ENCODE assay signal across 27 cellular contexts in the genomic region with DNA sequence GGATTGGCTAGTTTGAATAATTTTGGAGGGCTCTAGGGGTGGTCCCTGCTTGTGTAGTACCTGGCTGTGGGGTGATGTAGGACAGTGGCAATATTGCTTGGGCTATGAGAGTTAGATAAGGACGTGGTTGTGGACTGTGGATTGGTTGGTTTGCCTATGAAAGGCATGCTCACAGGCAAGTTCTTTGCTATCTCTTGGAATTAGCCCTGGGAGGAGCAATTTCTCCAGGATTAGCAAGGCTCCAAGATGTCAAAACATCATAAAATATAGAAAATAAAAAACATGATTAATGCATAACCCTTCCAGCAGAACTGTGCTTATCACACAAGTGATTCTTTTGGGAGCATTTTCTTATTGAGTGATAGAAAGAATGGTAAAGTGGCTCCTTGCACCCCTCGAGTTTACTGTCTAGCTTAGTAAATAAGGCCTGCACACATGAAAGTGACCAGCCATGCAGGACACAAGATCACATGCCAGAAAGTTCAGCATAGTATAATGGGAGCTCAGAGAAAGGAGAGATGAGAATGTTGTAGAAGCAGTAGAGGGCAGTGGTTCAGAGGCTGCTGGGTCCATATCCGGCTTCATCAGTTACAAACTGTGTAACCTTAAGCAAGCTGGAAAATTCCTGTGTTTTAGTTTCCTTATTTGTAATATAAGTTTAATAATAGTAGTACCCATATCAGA. TPM values are rescaled to one million over a fixed set of nuclear protein-coding genes. Genes with fewer than 3 reads are reported as not detected.
DNase-seq lines count a peak whose midpoint lies in the region; ATAC-seq, FAIRE-seq and TF ChIP-seq lines count a peak whose summit lies in the region.
"Had no signal": no experiment of that assay in that cellular context is flagged by ENCODE, and none has a peak within 500 bp of the region (broad histone marks: within the 10 kb centered on the region; RNA-seq: fewer than 3 reads in every experiment).

No MANE protein-coding gene starts in this region.

- no peak overlapping the region for H3K27ac ChIP-seq in SK-N-SH (ENCODE audit: low read depth in 2 of 2, low read length in 1 of 2)
- H3K27ac ChIP-seq: body of pancreas, esophagus squamous epithelium, pancreas, SJCRH30, suprapubic skin, vagina had no signal

- TF ChIP-seq EP300 in SK-N-SH (IDR thresholded peaks at IDR 0.05; ENCODE audit: borderline replicate concordance in 1 of 2, low read depth in 1 of 2, low read length in 1 of 2) = no peak

- no peak overlapping the region for H3K9ac ChIP-seq in SK-N-SH

- no peak for TF ChIP-seq RAD21 in SK-N-SH (IDR thresholded peaks at IDR 0.05; ENCODE audit: low read length)

- H3F3A ChIP-seq in SK-N-SH (replicated peaks; ENCODE audit: insufficient read depth) = no peaks in the 10 kb centered on the region

- no peaks in the 10 kb centered on the region; a peak in 1 of 4 replicates for H3K4me1 ChIP-seq in SK-N-SH (ENCODE audit: control insufficient read depth in 1 of 2, insufficient read depth in 2 of 2, low read depth in 1 of 2, low read length in 1 of 2)
- H3K4me1 ChIP-seq: esophagus squamous epithelium, pancreas, suprapubic skin, vagina had no signal

- H3K27me3 ChIP-seq in SK-N-SH (ENCODE audit: insufficient read depth) = no peaks in the 10 kb centered on the region
- H3K27me3 ChIP-seq: body of pancreas, esophagus squamous epithelium, pancreas, Peyer's patch, SJCRH30, suprapubic skin, vagina had no signal

- WGBS in SK-N-SH (ENCODE audit: low lambda C conversion rate) = 95% methylated on average over 3 of the region's 3 CpGs

- no peaks in the 10 kb centered on the region for H3K9me3 ChIP-seq in SK-N-SH
- H3K9me3 ChIP-seq: body of pancreas, esophagus squamous epithelium, pancreas, Peyer's patch, SJCRH30, suprapubic skin, vagina had no signal

- H2AFZ ChIP-seq in SK-N-SH (ENCODE audit: low read depth) = no peak overlapping the region

- H4K20me1 ChIP-seq in SK-N-SH (ENCODE audit: insufficient read depth) = no peaks in the 10 kb centered on the region

- no peak for ATAC-seq in GM19467 (IDR thresholded peaks at IDR 0.05; ENCODE audit: unreplicated experiment)
- no peak for ATAC-seq in GM21825 (IDR thresholded peaks at IDR 0.05; ENCODE audit: unreplicated experiment)
- ATAC-seq: body of pancreas; effector memory CD8-positive, alpha-beta T cell; naive thymus-derived CD8-positive, alpha-beta T cell; pancreas; stimulated activated effector memory CD8-positive, alpha-beta T cell treated with anti-CD3 and anti-CD28 coated beads, Interleukin-12 subunit alpha, Interleukin-12 subunit beta, amount 100 ng/mL, for 72 hours had no signal

- peaks cover 9% of the 10 kb centered on the region for H3K79me2 ChIP-seq in SK-N-SH (ENCODE audit: insufficient read depth)

- DNase-seq in Ammon's horn (ENCODE audit: low spot score) (peak; percentile 29), fibroblast of villous mesenchyme (ENCODE audit: low read depth) (peak; percentile 91), pons (ENCODE audit: low spot score) (peak; percentile 79), SK-N-SH (no peak), NCI-H187 (lab: John Stamatoyannopoulos, UW) (no peak)
- DNase-seq: ACHN; activated CD4-positive, alpha-beta T cell treated with anti-CD3 and anti-CD28 coated beads, Interleukin-2, amount 10 ng/mL, durations not matched to agents 7 days and 5 days; activated naive CD8-positive, alpha-beta T cell treated with anti-CD3 and anti-CD28 coated beads, Interleukin-2, amount 10 ng/mL, durations not matched to agents 7 days and 5 days; body of pancreas; effector memory CD8-positive, alpha-beta T cell; esophagus squamous epithelium; HFFc6; mesenchymal stem cell; naive thymus-derived CD8-positive, alpha-beta T cell; NCI-H1105 treated with DMSO at 0.1 percent for 48 hours; NCI-H2081 treated with DMSO at 0.1 percent for 48 hours; pancreas; Peyer's patch; SJCRH30; stimulated activated CD4-positive, alpha-beta T cell treated with anti-CD3 and anti-CD28 coated beads, Interleukin-1b, Interleukin-23, amount 100 ng/mL, for 48 hours had no signal

- CTCF ChIA-PET in SK-N-SH (lab: Yijun Ruan, JAX) = interaction anchor here (1.0 to 1.7 kb wide), 2 partner anchors 59 to 391 kb away, joined by 3 to 7 read pairs; no protein-coding TSS in a partner anchor

- H3K4me3 ChIP-seq in fibroblast of villous mesenchyme (ENCODE audit: low read depth, low read length) (no peak overlapping the region), SK-N-SH (ENCODE audit: low read depth in 2 of 2, low read length in 1 of 2) (no peak overlapping the region)
- H3K4me3 ChIP-seq: body of pancreas, esophagus squamous epithelium, pancreas, Peyer's patch, SJCRH30, suprapubic skin, vagina had no signal

- no peak overlapping the region for H3K4me2 ChIP-seq in SK-N-SH

- TF ChIP-seq CTCF in fibroblast of villous mesenchyme (IDR thresholded peaks at IDR 0.05; ENCODE audit: insufficient read depth, low read depth, low read length) (no peak), SK-N-SH (IDR thresholded peaks at IDR 0.05) (no peak)

- POLR2A ChIA-PET in SK-N-SH (lab: Yijun Ruan, JAX) = interaction anchor here (0.9 kb wide), 1 partner anchor 35 kb away, joined by 3 read pairs; no protein-coding TSS in a partner anchor

- peaks cover 0 to 3% of the 10 kb centered on the region in 2 experiments for H3K36me3 ChIP-seq in SK-N-SH (replicated peaks in 1 of 2; ENCODE audit: control insufficient read depth in 1 of 2, insufficient read depth in 2 of 2, low read length in 1 of 2)
- H3K36me3 ChIP-seq: esophagus squamous epithelium, pancreas, Peyer's patch, SJCRH30, suprapubic skin, vagina had no signal

- no peaks in the 10 kb centered on the region for H3K9me2 ChIP-seq in SK-N-SH

- FAIRE-seq in TTC549 (lab: Jason Lieb, UNC) = peak; percentile 37
- FAIRE-seq: GM18507, pancreas had no signal

TF ChIP-seq in SK-N-SH, 30 proteins besides CTCF, POLR2A, EP300 and RAD21:
- no peak for TF ChIP-seq GATA2 (CRISPR knock-in tag; IDR thresholded peaks at IDR 0.05)
- no peak for TF ChIP-seq JUND (IDR thresholded peaks at IDR 0.05)
- no peak for TF ChIP-seq IRF3 (IDR thresholded peaks at IDR 0.05; ENCODE audit: low read depth, low read length)
- TF ChIP-seq USF1 (IDR thresholded peaks at IDR 0.05; ENCODE audit: borderline replicate concordance, low read depth) = no peak
- TF ChIP-seq FOSL2 (IDR thresholded peaks at IDR 0.05; ENCODE audit: borderline replicate concordance, low read depth) = no peak
- TF ChIP-seq MEF2A (IDR thresholded peaks at IDR 0.05; ENCODE audit: borderline replicate concordance, low read depth) = no peak
- TF ChIP-seq RFX5 (IDR thresholded peaks at IDR 0.05; ENCODE audit: low read length) = no peak
- TF ChIP-seq TEAD4 (IDR thresholded peaks at IDR 0.05; ENCODE audit: borderline replicate concordance, insufficient read depth) = no peak
- TF ChIP-seq FOXJ3 (CRISPR knock-in tag; IDR thresholded peaks at IDR 0.05) = no peak
- TF ChIP-seq SMC3 (IDR thresholded peaks at IDR 0.05; ENCODE audit: low read depth, low read length) = no peak
- TF ChIP-seq CHD2 (IDR thresholded peaks at IDR 0.05; ENCODE audit: low read length, partially characterized antibody) = no peak
- no peak for TF ChIP-seq NRF1 (IDR thresholded peaks at IDR 0.05; ENCODE audit: low read depth, low read length)

RNA-seq across cellular contexts. Expression of gene AOPEP, which starts 13.8 kb away (rescaled TPM):
- total RNA-seq in fibroblast of villous mesenchyme = 151 and 153 TPM in 2 replicates
- polyA plus RNA-seq in SK-N-SH (2012; rRNA removed) = 53.0 and 54.6 TPM in 2 replicates
- 44.6 and 47.2 TPM in 2 replicates for polyA plus RNA-seq in SK-N-SH (2012; cell fraction: cytosol; rRNA removed)
- 105 and 122 TPM in 2 replicates for polyA plus RNA-seq in SK-N-SH (2012; cell fraction: nucleus; rRNA removed)

Comparison
In these comparisons a context has a peak if more than half of its experiments do, and no peak if none do; other contexts are left out.
1. DNase-seq: peak in Ammon's horn (single experiment), fibroblast of villous mesenchyme (single experiment) and pons (single experiment); none in SK-N-SH (single experiment) and NCI-H187 (0 of 2).